In genomic region chr10:124523886-124524285, GRCh38 we compare ENCODE assay signal across 14 cellular contexts.
DNase-seq lines count a peak whose midpoint lies in the region; ATAC-seq and TF ChIP-seq lines count a peak whose summit lies in the region.
"Had no signal": no experiment of that assay in that cellular context is flagged by ENCODE, and none has a peak within 500 bp of the region (broad histone marks: within the 10 kb centered on the region; RNA-seq: fewer than 3 reads in every experiment).

No MANE protein-coding gene starts in this region.

- ATAC-seq in heart right ventricle = no peak
- ATAC-seq in HG03139 (IDR thresholded peaks at IDR 0.05; ENCODE audit: unreplicated experiment) = no peak
- ATAC-seq: Panc1 had no signal

- intact Hi-C loops in left ventricle myocardium inferior (cut with micrococcal nuclease) (no loop called here), heart right ventricle (cut with DNase I) (loop anchor here in 1 of 10 donors (5.0 kb wide), 1 partner anchor 303 kb away; no protein-coding TSS in a partner anchor)

- WGBS in heart right ventricle, 2 donors = 79 to 82% methylated on average over 5 of the region's 5 CpGs

- H3K36me3 ChIP-seq in left ventricle myocardium inferior = no peaks in the 10 kb centered on the region
- no peaks in the 10 kb centered on the region for H3K36me3 ChIP-seq in heart right ventricle
- no peaks in the 10 kb centered on the region for H3K36me3 ChIP-seq in duodenal mucosa (ENCODE audit: control insufficient read depth in 1 of 2, insufficient read depth in 2 of 2, low read length in 2 of 2)
- H3K36me3 ChIP-seq in rectal smooth muscle tissue (ENCODE audit: control insufficient read depth, insufficient read depth, low read length) = no peaks in the 10 kb centered on the region

- no peak for DNase-seq in left ventricle myocardium inferior
- DNase-seq in heart right ventricle = no peak
- DNase-seq in NCI-H1105 (lab: John Stamatoyannopoulos, UW) = no peak
- no peak for DNase-seq in hepatic stellate cell (ENCODE audit: low spot score)
- DNase-seq in HK-2 (ENCODE audit: unreplicated experiment) = no peak
- DNase-seq: Caco-2, Kasumi-1, NCI-H187, NCI-H526 treated with DMSO at 0.1 percent for 48 hours, substantia nigra had no signal

- H3K9ac ChIP-seq in duodenal mucosa (ENCODE audit: low read depth in 1 of 2, low read length in 2 of 2) (peak overlapping the region in 1 of 2 donors; percentile 48), rectal smooth muscle tissue (ENCODE audit: low read length) (no peak overlapping the region)

- H3K4me1 ChIP-seq in left ventricle myocardium inferior (peaks cover 26% of the 10 kb centered on the region), heart right ventricle (peaks cover 0 to 36% (median 13%) of the 10 kb centered on the region in 9 donors), duodenal mucosa (ENCODE audit: control insufficient read depth in 1 of 2, insufficient read depth in 2 of 2, low read length in 2 of 2) (peaks cover 15 to 18% of the 10 kb centered on the region in 2 donors), rectal smooth muscle tissue (ENCODE audit: control insufficient read depth, insufficient read depth, low read length) (peaks cover 35% of the 10 kb centered on the region)
- H3K4me1 ChIP-seq: Caco-2 had no signal

- H3K27me3 ChIP-seq in left ventricle myocardium inferior (ENCODE audit: low read depth) = no peaks in the 10 kb centered on the region
- H3K27me3 ChIP-seq in heart right ventricle = no peaks in the 10 kb centered on the region
- H3K27me3 ChIP-seq in duodenal mucosa (ENCODE audit: control insufficient read depth in 1 of 2, insufficient read depth in 2 of 2, low read length in 2 of 2) = no peaks in the 10 kb centered on the region
- H3K27me3 ChIP-seq in rectal smooth muscle tissue (ENCODE audit: control insufficient read depth, insufficient read depth, low read length) = no peaks in the 10 kb centered on the region

- no peaks in the 10 kb centered on the region for H3K9me3 ChIP-seq in left ventricle myocardium inferior (replicated peaks)
- no peaks in the 10 kb centered on the region for H3K9me3 ChIP-seq in heart right ventricle
- H3K9me3 ChIP-seq in duodenal mucosa (ENCODE audit: control insufficient read depth in 1 of 2, low read length in 2 of 2) = no peaks in the 10 kb centered on the region
- H3K9me3 ChIP-seq: Caco-2 had no signal

- TF ChIP-seq CTCF in left ventricle myocardium inferior (IDR thresholded peaks at IDR 0.05; ENCODE audit: borderline replicate concordance) = no peak
- TF ChIP-seq CTCF in heart right ventricle (IDR thresholded peaks at IDR 0.05) = no peak

- H3K27ac ChIP-seq in left ventricle myocardium inferior (replicated peaks) (peak overlapping the region; percentile 28), heart right ventricle (peak overlapping the region in 5 of 10 donors; percentile 43 to 88 (median 52)), duodenal mucosa (ENCODE audit: low read depth, low read length) (no peak overlapping the region), rectal smooth muscle tissue (ENCODE audit: low read depth, low read length) (peak overlapping the region; percentile 94)

- H3K4me3 ChIP-seq in left ventricle myocardium inferior (no peak overlapping the region), heart right ventricle (no peak overlapping the region), duodenal mucosa (ENCODE audit: low read depth in 1 of 2, low read length in 2 of 2) (peak overlapping the region; percentile 58 to 62), rectal smooth muscle tissue (ENCODE audit: low read length) (peak overlapping the region; percentile 62)

Comparison
In these comparisons a context has a peak if more than half of its experiments do, and no peak if none do; other contexts are left out.
1. H3K4me3 ChIP-seq: peak in duodenal mucosa (2 of 2) and rectal smooth muscle tissue (single experiment); none in left ventricle myocardium inferior (single experiment) and heart right ventricle (0 of 10).